ENCODE assay signal across 8 cellular contexts in the genomic region with DNA sequence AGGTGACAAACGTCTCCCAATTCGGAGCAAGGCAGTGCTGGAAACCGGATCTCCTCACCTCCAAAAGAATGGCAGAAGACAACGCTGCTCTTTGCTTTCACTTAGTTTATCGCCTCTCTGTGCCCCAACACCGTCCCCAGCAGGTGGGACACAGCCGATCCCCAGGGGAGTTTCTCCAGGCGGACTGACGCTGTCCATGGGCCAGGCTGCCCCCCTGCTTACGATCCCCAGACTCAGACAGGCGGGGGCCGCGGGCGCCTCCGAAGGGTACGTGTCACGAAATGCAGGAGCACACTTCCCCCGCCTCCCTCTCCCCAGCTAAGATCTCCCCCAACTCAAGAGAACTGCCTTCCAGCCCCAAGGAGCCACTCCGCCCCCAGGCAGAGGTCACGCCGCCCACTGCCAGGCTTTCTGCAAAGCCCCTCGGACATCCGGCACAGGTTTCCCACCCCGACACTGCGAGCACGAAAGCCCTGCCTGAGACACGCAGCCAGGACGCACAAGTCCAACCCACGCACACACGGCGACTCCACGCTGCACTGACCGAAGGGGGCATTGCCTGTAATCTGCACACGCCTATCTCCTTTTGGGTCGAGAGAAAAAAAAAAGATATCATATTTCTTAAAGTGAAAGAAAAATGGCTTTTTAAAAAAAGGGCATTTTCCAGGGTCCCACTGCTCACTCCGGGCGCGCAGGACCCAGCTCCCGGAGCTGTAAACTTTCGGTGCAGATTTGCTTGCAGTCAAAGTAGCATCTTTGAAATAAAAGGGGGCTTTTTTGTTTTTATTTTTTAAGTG. TPM values are rescaled to one million over a fixed set of nuclear protein-coding genes. Genes with fewer than 3 reads are reported as not detected.
DNase-seq lines count a peak whose midpoint lies in the region; ATAC-seq and TF ChIP-seq lines count a peak whose summit lies in the region.

No MANE protein-coding gene starts in this region.

- peak; percentile 44 for DNase-seq in DMS153 treated with DMSO at 0.1 percent for 48 hours (lab: John Stamatoyannopoulos, UW; ENCODE audit: unreplicated experiment)
- peak; percentile 20 to 67 for DNase-seq in HAP-1 (ENCODE audit: low spot score in 2 of 2)
- no peak for DNase-seq in Panc1 (ENCODE audit: low read depth, low spot score)
- DNase-seq in dedifferentiated amniotic fluid mesenchymal stem cell (ENCODE audit: extremely low spot score), result peak; percentile 88
- DNase-seq in left kidney (ENCODE audit: low read depth, low spot score), result peak; percentile 94
- DNase-seq in stimulated activated effector memory CD8-positive, alpha-beta T cell treated with anti-CD3 and anti-CD28 coated beads, Interleukin-12 subunit alpha, Interleukin-12 subunit beta, amount 100 ng/mL, for 72 hours (ENCODE audit: low spot score in 2 of 2), result peak; percentile 11 to 50
- DNase-seq in effector CD8-positive, alpha-beta T cell (lab: John Stamatoyannopoulos, UW), result no peak

- H3K9me3 ChIP-seq in HAP-1 (no peaks in the 10 kb centered on the region), Panc1 (ENCODE audit: control insufficient read depth, insufficient read depth, low read depth, low read length) (no peaks in the 10 kb centered on the region)

- CTCF ChIA-PET in Panc1 (lab: Charles Lee), result no interaction called here

- ATAC-seq in Panc1, result peak; percentile 4; the same call in 1 of the 2 replicates
- peak; percentile 45 for ATAC-seq in stimulated activated effector memory CD8-positive, alpha-beta T cell treated with anti-CD3 and anti-CD28 coated beads, Interleukin-12 subunit alpha, Interleukin-12 subunit beta, amount 100 ng/mL, for 72 hours
- ATAC-seq in activated CD4-positive, CD25-positive, alpha-beta regulatory T cell treated with anti-CD3 and anti-CD28 coated beads, Interleukin-2, amount 50 U/mL, for 24 hours, result no peak

- no peaks in the 10 kb centered on the region for H3K9me3 Mint-ChIP-seq in stimulated activated effector memory CD8-positive, alpha-beta T cell treated with anti-CD3 and anti-CD28 coated beads, Interleukin-12 subunit alpha, Interleukin-12 subunit beta, amount 100 ng/mL, for 72 hours

- no TSS peak for BruUV-seq in Panc1 (replicated peaks; lab: Mats Ljungman, UMichigan)

- peaks cover 10% of the 10 kb centered on the region for H3K4me1 Mint-ChIP-seq in stimulated activated effector memory CD8-positive, alpha-beta T cell treated with anti-CD3 and anti-CD28 coated beads, Interleukin-12 subunit alpha, Interleukin-12 subunit beta, amount 100 ng/mL, for 72 hours

- H3K4me1 ChIP-seq in HAP-1, result peaks cover 11% of the 10 kb centered on the region
- peaks cover 15% of the 10 kb centered on the region for H3K4me1 ChIP-seq in Panc1 (ENCODE audit: control insufficient read depth, insufficient read depth, low read length)

- H3K27me3 ChIP-seq in HAP-1 (ENCODE audit: low read depth) (no peaks in the 10 kb centered on the region), Panc1 (ENCODE audit: control insufficient read depth, insufficient read depth, low read length) (no peaks in the 10 kb centered on the region)

- H3K27ac ChIP-seq in Panc1 (ENCODE audit: low read length), result peak overlapping the region; percentile 96

- peak; percentile 37; the same call in 1 of the 2 replicates for TF ChIP-seq CTCF in Panc1 (IDR thresholded peaks at IDR 0.05)

- no peak overlapping the region for H3K27ac Mint-ChIP-seq in stimulated activated effector memory CD8-positive, alpha-beta T cell treated with anti-CD3 and anti-CD28 coated beads, Interleukin-12 subunit alpha, Interleukin-12 subunit beta, amount 100 ng/mL, for 72 hours

- intact Hi-C loops in Panc1 (cut with micrococcal nuclease; ENCODE audit: unreplicated experiment), result loop anchor here (10.0 kb wide), 2 partner anchors 204 to 294 kb away; no protein-coding TSS in a partner anchor

- H3K36me3 ChIP-seq in HAP-1 (replicated peaks) (peaks cover 12% of the 10 kb centered on the region), Panc1 (ENCODE audit: control insufficient read depth, insufficient read depth, low read length) (peaks cover 6% of the 10 kb centered on the region)

- peaks cover 13% of the 10 kb centered on the region for H3K36me3 Mint-ChIP-seq in stimulated activated effector memory CD8-positive, alpha-beta T cell treated with anti-CD3 and anti-CD28 coated beads, Interleukin-12 subunit alpha, Interleukin-12 subunit beta, amount 100 ng/mL, for 72 hours

- POLR2A ChIA-PET in Panc1 (lab: Charles Lee), result no interaction called here

- H3K4me3 Mint-ChIP-seq in stimulated activated effector memory CD8-positive, alpha-beta T cell treated with anti-CD3 and anti-CD28 coated beads, Interleukin-12 subunit alpha, Interleukin-12 subunit beta, amount 100 ng/mL, for 72 hours, result no peak overlapping the region

- in situ Hi-C loops in HAP-1 (cut with MboI; ENCODE audit: low sequenced_read_pairs) (no loop called here), Panc1 (cut with HindIII; ENCODE audit: low pct_unique_long_range_greater_than_20kb, low sequenced_read_pairs) (no loop called here)

- H3K4me3 ChIP-seq in HAP-1 (peak overlapping the region; percentile 81), Panc1 (ENCODE audit: low read depth in 2 of 2, low read length in 2 of 2) (peak overlapping the region; percentile 90)

RNA-seq across cellular contexts. Expression of a gene that starts 1.9 kb away (rescaled TPM):
- 18.2 TPM for total RNA-seq in Panc1 (2021; ENCODE audit: unreplicated experiment)
- 18.8 TPM for polyA plus RNA-seq in Panc1 (2012; ENCODE audit: insufficient read length)

Comparison
In these comparisons a context has a peak if more than half of its experiments do, and no peak if none do; other contexts are left out.
1. DNase-seq: peak in DMS153 treated with DMSO at 0.1 percent for 48 hours (single experiment), HAP-1 (2 of 2), dedifferentiated amniotic fluid mesenchymal stem cell (single experiment), left kidney (single experiment) and stimulated activated effector memory CD8-positive, alpha-beta T cell treated with anti-CD3 and anti-CD28 coated beads, Interleukin-12 subunit alpha, Interleukin-12 subunit beta, amount 100 ng/mL, for 72 hours (2 of 2); none in Panc1 (single experiment) and effector CD8-positive, alpha-beta T cell (single experiment).
2. ATAC-seq: peak in Panc1 (single experiment) and stimulated activated effector memory CD8-positive, alpha-beta T cell treated with anti-CD3 and anti-CD28 coated beads, Interleukin-12 subunit alpha, Interleukin-12 subunit beta, amount 100 ng/mL, for 72 hours (single experiment); none in activated CD4-positive, CD25-positive, alpha-beta regulatory T cell treated with anti-CD3 and anti-CD28 coated beads, Interleukin-2, amount 50 U/mL, for 24 hours (0 of 2).